ENCODE assay signal across 1 cellular context in genomic region chr12:46494424-46494823, GRCh38.
A peak's percentile ranks its signal among the peaks of the same experiment; 100 is the strongest.
TF ChIP-seq lines count a peak whose summit lies in the region.

No MANE protein-coding gene starts in this region.

TF ChIP-seq in HepG2, 621 proteins besides CTCF, POLR2A, EP300 and RAD21 (continued from another document and continues in another):
- TF ChIP-seq ZNF142 (CRISPR knock-in tag; IDR thresholded peaks at IDR 0.05): no peak
- no peak for TF ChIP-seq ZNF34 (CRISPR knock-in tag; IDR thresholded peaks at IDR 0.05; ENCODE audit: borderline replicate concordance)
- no peak for TF ChIP-seq SNRNP70 (IDR thresholded peaks at IDR 0.05; ENCODE audit: low read depth, low read length)
- no peak for TF ChIP-seq KLF9 (CRISPR knock-in tag; IDR thresholded peaks at IDR 0.05; ENCODE audit: low read depth)
- no peak for TF ChIP-seq ZNF670 (CRISPR knock-in tag; IDR thresholded peaks at IDR 0.05; ENCODE audit: borderline replicate concordance)
- TF ChIP-seq ONECUT2 (CRISPR knock-in tag; IDR thresholded peaks at IDR 0.05): no peak
- TF ChIP-seq, protein P1, sequence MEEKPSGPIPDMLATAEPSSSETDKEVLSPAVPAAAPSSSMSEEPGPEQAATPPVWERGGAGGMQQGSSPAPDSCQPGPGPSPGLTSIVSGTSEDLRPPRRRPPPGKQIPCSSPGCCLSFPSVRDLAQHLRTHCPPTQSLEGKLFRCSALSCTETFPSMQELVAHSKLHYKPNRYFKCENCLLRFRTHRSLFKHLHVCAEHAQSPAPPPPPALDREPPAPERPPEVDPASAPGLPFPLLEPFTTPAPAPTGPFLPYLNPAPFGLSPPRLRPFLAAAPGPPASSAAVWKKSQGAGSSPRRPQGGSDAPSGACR (CRISPR knock-in tag; IDR thresholded peaks at IDR 0.05): no peak
- TF ChIP-seq HOXA9 (CRISPR knock-in tag; IDR thresholded peaks at IDR 0.05; ENCODE audit: borderline replicate concordance): no peak
- peak; percentile 93 for TF ChIP-seq GATA4 (IDR thresholded peaks at IDR 0.05; ENCODE audit: borderline replicate concordance, low read depth)
- no peak for TF ChIP-seq ZFP36L2 (CRISPR knock-in tag; IDR thresholded peaks at IDR 0.05)
- no peak for TF ChIP-seq XBP1 (CRISPR knock-in tag; IDR thresholded peaks at IDR 0.05)
- TF ChIP-seq, protein P2, sequence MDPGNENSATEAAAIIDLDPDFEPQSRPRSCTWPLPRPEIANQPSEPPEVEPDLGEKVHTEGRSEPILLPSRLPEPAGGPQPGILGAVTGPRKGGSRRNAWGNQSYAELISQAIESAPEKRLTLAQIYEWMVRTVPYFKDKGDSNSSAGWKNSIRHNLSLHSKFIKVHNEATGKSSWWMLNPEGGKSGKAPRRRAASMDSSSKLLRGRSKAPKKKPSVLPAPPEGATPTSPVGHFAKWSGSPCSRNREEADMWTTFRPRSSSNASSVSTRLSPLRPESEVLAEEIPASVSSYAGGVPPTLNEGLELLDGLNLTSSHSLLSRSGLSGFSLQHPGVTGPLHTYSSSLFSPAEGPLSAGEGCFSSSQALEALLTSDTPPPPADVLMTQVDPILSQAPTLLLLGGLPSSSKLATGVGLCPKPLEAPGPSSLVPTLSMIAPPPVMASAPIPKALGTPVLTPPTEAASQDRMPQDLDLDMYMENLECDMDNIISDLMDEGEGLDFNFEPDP (CRISPR knock-in tag; conservative IDR thresholded peaks at IDR 0.05): no peak
- no peak for TF ChIP-seq MAF1 (CRISPR knock-in tag; IDR thresholded peaks at IDR 0.05; ENCODE audit: borderline replicate concordance)
- TF ChIP-seq ZNF883 (CRISPR knock-in tag; IDR thresholded peaks at IDR 0.05; ENCODE audit: not compliant biosample characterization): no peak
- TF ChIP-seq ARID4A (CRISPR knock-in tag; IDR thresholded peaks at IDR 0.05; ENCODE audit: borderline replicate concordance): no peak
- TF ChIP-seq MAFK (conservative IDR thresholded peaks at IDR 0.05 in 1 of 2, IDR thresholded peaks at IDR 0.05 in 1 of 2; ENCODE audit: low read length in 2 of 2): no peak
- no peak for TF ChIP-seq ZNF276 (CRISPR knock-in tag; IDR thresholded peaks at IDR 0.05; ENCODE audit: low read depth)
- TF ChIP-seq XRCC5 (optimal IDR thresholded peaks at IDR 0.05; ENCODE audit: low read length): no peak
- no peak for TF ChIP-seq ZNF552 (CRISPR knock-in tag; IDR thresholded peaks at IDR 0.05; ENCODE audit: borderline replicate concordance)
- TF ChIP-seq GABPA (IDR thresholded peaks at IDR 0.05; ENCODE audit: low read depth, low read length): no peak
- no peak for TF ChIP-seq GABPA (CRISPR knock-in tag; IDR thresholded peaks at IDR 0.05; ENCODE audit: low read depth)
- TF ChIP-seq ZNF350 (CRISPR knock-in tag; IDR thresholded peaks at IDR 0.05; ENCODE audit: borderline replicate concordance, low read depth): no peak
- TF ChIP-seq HDAC6 (IDR thresholded peaks at IDR 0.05; ENCODE audit: low read depth, low read length): no peak
- TF ChIP-seq ZNF691 (CRISPR knock-in tag; IDR thresholded peaks at IDR 0.05; ENCODE audit: borderline replicate concordance, low read depth): no peak
- no peak for TF ChIP-seq CHCHD3 (CRISPR knock-in tag; IDR thresholded peaks at IDR 0.05)
- TF ChIP-seq NFE2 (CRISPR knock-in tag; IDR thresholded peaks at IDR 0.05): no peak
- no peak for TF ChIP-seq FOSL2 (CRISPR knock-in tag; IDR thresholded peaks at IDR 0.05)
- TF ChIP-seq ZNF17 (CRISPR knock-in tag; IDR thresholded peaks at IDR 0.05): no peak
- no peak for TF ChIP-seq SP2 (CRISPR knock-in tag; IDR thresholded peaks at IDR 0.05)
- TF ChIP-seq ZNF777 (CRISPR knock-in tag; IDR thresholded peaks at IDR 0.05): no peak
- TF ChIP-seq, protein P3, sequence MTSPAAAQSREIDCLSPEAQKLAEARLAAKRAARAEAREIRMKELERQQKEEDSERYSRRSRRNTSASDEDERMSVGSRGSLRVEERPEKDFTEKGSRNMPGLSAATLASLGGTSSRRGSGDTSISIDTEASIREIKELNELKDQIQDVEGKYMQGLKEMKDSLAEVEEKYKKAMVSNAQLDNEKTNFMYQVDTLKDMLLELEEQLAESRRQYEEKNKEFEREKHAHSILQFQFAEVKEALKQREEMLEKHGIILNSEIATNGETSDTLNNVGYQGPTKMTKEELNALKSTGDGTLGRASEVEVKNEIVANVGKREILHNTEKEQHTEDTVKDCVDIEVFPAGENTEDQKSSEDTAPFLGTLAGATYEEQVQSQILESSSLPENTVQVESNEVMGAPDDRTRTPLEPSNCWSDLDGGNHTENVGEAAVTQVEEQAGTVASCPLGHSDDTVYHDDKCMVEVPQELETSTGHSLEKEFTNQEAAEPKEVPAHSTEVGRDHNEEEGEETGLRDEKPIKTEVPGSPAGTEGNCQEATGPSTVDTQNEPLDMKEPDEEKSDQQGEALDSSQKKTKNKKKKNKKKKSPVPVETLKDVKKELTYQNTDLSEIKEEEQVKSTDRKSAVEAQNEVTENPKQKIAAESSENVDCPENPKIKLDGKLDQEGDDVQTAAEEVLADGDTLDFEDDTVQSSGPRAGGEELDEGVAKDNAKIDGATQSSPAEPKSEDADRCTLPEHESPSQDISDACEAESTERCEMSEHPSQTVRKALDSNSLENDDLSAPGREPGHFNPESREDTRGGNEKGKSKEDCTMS (CRISPR knock-in tag; conservative IDR thresholded peaks at IDR 0.05): no peak
- peak; percentile 76; the same call in 1 of the 2 replicates for TF ChIP-seq FOXA3 (CRISPR knock-in tag; IDR thresholded peaks at IDR 0.05)
- TF ChIP-seq STAT6 (CRISPR knock-in tag; IDR thresholded peaks at IDR 0.05; ENCODE audit: borderline replicate concordance): no peak
- TF ChIP-seq MXI1 (IDR thresholded peaks at IDR 0.05; ENCODE audit: borderline replicate concordance, low read depth, low read length): no peak
- TF ChIP-seq KMT2A (CRISPR knock-in tag; IDR thresholded peaks at IDR 0.05): no peak
- TF ChIP-seq ZNF343 (CRISPR knock-in tag; IDR thresholded peaks at IDR 0.05): no peak
- no peak for TF ChIP-seq ZNF317 (CRISPR knock-in tag; IDR thresholded peaks at IDR 0.05)
- no peak for TF ChIP-seq ZNF513 (CRISPR knock-in tag; conservative IDR thresholded peaks at IDR 0.05)
- no peak for TF ChIP-seq ZNF251 (CRISPR knock-in tag; IDR thresholded peaks at IDR 0.05)
- no peak for TF ChIP-seq HNRNPLL (IDR thresholded peaks at IDR 0.05; ENCODE audit: low read depth, low read length, poor library complexity, severe bottlenecking)
- TF ChIP-seq THYN1 (CRISPR knock-in tag; IDR thresholded peaks at IDR 0.05; ENCODE audit: borderline replicate concordance, low read depth): no peak
